ENCODE assay signal across 8 cellular contexts in genomic region chr4:39526810-39527295, GRCh38.
DNase-seq lines count a peak whose midpoint lies in the region; ATAC-seq lines count a peak whose summit lies in the region.

No MANE protein-coding gene starts in this region.

- peak; percentile 70 for DNase-seq in activated effector memory CD4-positive, alpha-beta T cell treated with anti-CD3 and anti-CD28 coated beads, Interleukin-2, amount 50 U/mL, for 16 hours
- DNase-seq in activated effector memory CD4-positive, alpha-beta T cell treated with Interleukin-2 at 50 U/mL for 16 hours: no peak
- peak; percentile 37 to 43 for DNase-seq in Kasumi-1 (lab: John Stamatoyannopoulos, UW)
- peak; percentile 76 for DNase-seq in iPS-NIHi7 (ENCODE audit: extremely low spot score)
- peak; percentile 9 to 20 for DNase-seq in stimulated activated CD4-positive, alpha-beta T cell treated with anti-CD3 and anti-CD28 coated beads, Interleukin-4, amount 100 ng/mL, for 48 hours (ENCODE audit: low read depth in 2 of 2)
- DNase-seq in SKM-1 treated with dmso at 0.1 percent for 144 hours (lab: John Stamatoyannopoulos, UW; ENCODE audit: unreplicated experiment): no peak

- H3K9me3 Mint-ChIP-seq in activated naive CD8-positive, alpha-beta T cell (ENCODE audit: low read depth): peaks cover 9% of the 10 kb centered on the region

- ATAC-seq in HG03442 (IDR thresholded peaks at IDR 0.05; ENCODE audit: unreplicated experiment): no peak

- peaks cover 19% of the 10 kb centered on the region for H3K4me1 Mint-ChIP-seq in activated naive CD8-positive, alpha-beta T cell (ENCODE audit: low read depth)

- H3K27ac Mint-ChIP-seq in activated naive CD8-positive, alpha-beta T cell: peak overlapping the region; percentile 58

- no peaks in the 10 kb centered on the region for H3K27me3 Mint-ChIP-seq in activated naive CD8-positive, alpha-beta T cell

- H3K4me3 Mint-ChIP-seq in activated naive CD8-positive, alpha-beta T cell: peak overlapping the region; percentile 98

- H3K36me3 Mint-ChIP-seq in activated naive CD8-positive, alpha-beta T cell: peaks cover 11% of the 10 kb centered on the region

Comparison
In these comparisons a context has a peak if more than half of its experiments do, and no peak if none do; other contexts are left out.
1. DNase-seq: peak in activated effector memory CD4-positive, alpha-beta T cell treated with anti-CD3 and anti-CD28 coated beads, Interleukin-2, amount 50 U/mL, for 16 hours (single experiment), Kasumi-1 (2 of 2), iPS-NIHi7 (single experiment) and stimulated activated CD4-positive, alpha-beta T cell treated with anti-CD3 and anti-CD28 coated beads, Interleukin-4, amount 100 ng/mL, for 48 hours (2 of 2); none in activated effector memory CD4-positive, alpha-beta T cell treated with Interleukin-2 at 50 U/mL for 16 hours (single experiment) and SKM-1 treated with dmso at 0.1 percent for 144 hours (single experiment).